In the genomic region with DNA sequence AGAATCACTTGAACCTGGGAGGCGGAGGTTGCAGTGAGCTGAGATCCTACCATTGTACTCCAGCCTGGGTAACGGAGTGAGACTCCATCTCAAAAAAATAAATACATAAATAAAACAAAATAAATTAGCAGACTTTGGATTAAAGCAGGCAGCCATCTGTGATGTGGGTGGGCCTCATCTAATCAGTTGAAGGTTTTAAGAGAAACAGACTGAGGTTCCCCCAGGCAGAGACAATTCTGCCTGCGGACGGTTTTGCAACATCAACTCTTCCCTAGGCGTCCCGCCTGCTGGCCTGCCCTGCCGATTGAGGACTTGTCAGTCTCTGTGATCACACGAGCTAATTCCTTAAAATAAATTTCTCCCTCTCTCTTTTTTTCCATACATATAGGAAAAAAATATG, we compare ENCODE assay signal across 42 cellular contexts. TPM values are rescaled to one million over a fixed set of nuclear protein-coding genes. Genes with fewer than 3 reads are reported as not detected.
"Had no signal": no experiment of that assay in that cellular context is flagged by ENCODE, and none has a peak within 500 bp of the region (broad histone marks: within the 10 kb centered on the region; RNA-seq: fewer than 3 reads in every experiment).

No MANE protein-coding gene starts in this region.

- ATAC-seq: activated naive CD4-positive, alpha-beta T cell treated with anti-CD3 and anti-CD28 coated beads, Interleukin-2, amount 50 U/mL, for 72 hours; activated naive CD8-positive, alpha-beta T cell treated with anti-CD3 and anti-CD28 coated beads, Interleukin-2, amount 50 U/mL, for 24 hours; activated T-cell treated with anti-CD3 and anti-CD28 coated beads, Interleukin-2, amount 50 U/mL, for 4 hours; activated T-cell treated with anti-CD3 and anti-CD28 coated beads, Interleukin-2, amount 50 U/mL, for 72 hours; activated T-helper 17 cell treated with anti-CD3 and anti-CD28 coated beads, Interleukin-2, amount 50 U/mL, for 72 hours; body of pancreas had no signal

- H3K36me3 ChIP-seq: adrenal gland, ascending aorta, brain microvascular endothelial cell, breast epithelium, cardiac muscle cell had no signal

- H3K27me3 Mint-ChIP-seq: activated naive CD4-positive, alpha-beta T cell treated with anti-CD3 and anti-CD28 coated beads, Interleukin-2, amount 50 U/mL, for 24 hours; activated naive CD8-positive, alpha-beta T cell; activated naive CD8-positive, alpha-beta T cell treated with anti-CD3 and anti-CD28 coated beads, Interleukin-2, amount 50 U/mL, for 24 hours; activated T-cell treated with anti-CD3 and anti-CD28 coated beads, Interleukin-2, amount 50 U/mL, for 24 hours; activated T-helper 17 cell treated with anti-CD3 and anti-CD28 coated beads, Interleukin-2, amount 50 U/mL, for 72 hours; central memory CD8-positive, alpha-beta T cell had no signal

- H3K4me3 Mint-ChIP-seq: activated naive CD4-positive, alpha-beta T cell treated with anti-CD3 and anti-CD28 coated beads for 36 hours; activated naive CD4-positive, alpha-beta T cell treated with anti-CD3 and anti-CD28 coated beads, Interleukin-2, amount 10 ng/mL, durations not matched to agents 7 days and 5 days; activated naive CD4-positive, alpha-beta T cell treated with anti-CD3 and anti-CD28 coated beads, Interleukin-2, amount 50 U/mL, for 24 hours; activated naive CD8-positive, alpha-beta T cell; activated naive CD8-positive, alpha-beta T cell treated with anti-CD3 and anti-CD28 coated beads for 36 hours; activated naive CD8-positive, alpha-beta T cell treated with anti-CD3 and anti-CD28 coated beads, Interleukin-2, amount 10 ng/mL, durations not matched to agents 7 days and 5 days; activated naive CD8-positive, alpha-beta T cell treated with anti-CD3 and anti-CD28 coated beads, Interleukin-2, amount 50 U/mL, for 24 hours; activated T-cell treated with anti-CD3 and anti-CD28 coated beads, Interleukin-2, amount 50 U/mL, for 24 hours; activated T-cell treated with anti-CD3 and anti-CD28 coated beads, Interleukin-2, amount 50 U/mL, for 4 hours; activated T-cell treated with anti-CD3 and anti-CD28 coated beads, Interleukin-2, amount 50 U/mL, for 72 hours; activated T-helper 1 cell treated with anti-CD3 and anti-CD28 coated beads, Interleukin-12 subunit alpha, Interleukin-12 subunit beta, Interleukin-2, Interleukin-4 antibody, amounts not matched to agents 30 ng/mL and 10 ng/mL and 1 ng/mL, durations not matched to agents 14 hours and 24 hours and 36 hours; activated T-helper 17 cell treated with anti-CD3 and anti-CD28 coated beads, Interleukin-2, amount 50 U/mL, for 72 hours; brain; central memory CD8-positive, alpha-beta T cell had no signal

- H3K4me3 ChIP-seq: adrenal gland, ascending aorta, body of pancreas, breast epithelium, cardiac muscle cell had no signal

- H3K27ac ChIP-seq: adrenal gland, ascending aorta, body of pancreas, brain microvascular endothelial cell, breast epithelium, cardiac muscle cell had no signal

- H3K4me1 ChIP-seq: adrenal gland, ascending aorta, body of pancreas, breast epithelium had no signal

- DNase-seq: activated effector memory CD4-positive, alpha-beta T cell treated with anti-CD3 and anti-CD28 coated beads, Interleukin-2, amount 50 U/mL, for 16 hours; activated effector memory CD4-positive, alpha-beta T cell treated with Interleukin-2 at 50 U/mL for 16 hours; activated gamma-delta T cell; activated gamma-delta T cell treated with Interleukin-2 at 50 U/mL for 16 hours; activated naive CD4-positive, alpha-beta T cell; activated naive CD4-positive, alpha-beta T cell treated with anti-CD3 and anti-CD28 coated beads for 36 hours; activated naive CD4-positive, alpha-beta T cell treated with anti-CD3 and anti-CD28 coated beads, Interleukin-2, amount 10 ng/mL, durations not matched to agents 7 days and 5 days; activated naive CD4-positive, alpha-beta T cell treated with anti-CD3 and anti-CD28 coated beads, Interleukin-2, amount 50 U/mL, for 16 hours; activated naive CD4-positive, alpha-beta T cell treated with Interleukin-2 at 50 U/mL for 16 hours; activated naive CD8-positive, alpha-beta T cell treated with anti-CD3 and anti-CD28 coated beads for 36 hours; activated naive CD8-positive, alpha-beta T cell treated with anti-CD3 and anti-CD28 coated beads, Interleukin-2, amount 10 ng/mL, durations not matched to agents 7 days and 5 days; activated naive CD8-positive, alpha-beta T cell treated with anti-CD3 and anti-CD28 coated beads, Interleukin-2, amount 50 U/mL, for 24 hours; activated T-cell treated with anti-CD3 and anti-CD28 coated beads, Interleukin-2, amount 50 U/mL, for 24 hours; activated T-cell treated with anti-CD3 and anti-CD28 coated beads, Interleukin-2, amount 50 U/mL, for 4 hours; activated T-cell treated with anti-CD3 and anti-CD28 coated beads, Interleukin-2, amount 50 U/mL, for 48 hours; activated T-cell treated with anti-CD3 and anti-CD28 coated beads, Interleukin-2, amount 50 U/mL, for 72 hours; adrenal gland; amniotic stem cell; amygdala; anterior cingulate cortex; aorta; body of pancreas; brain microvascular endothelial cell; caudate nucleus; central memory CD4-positive, alpha-beta T cell; cerebellar nuclear complex had no signal

- H3K36me3 Mint-ChIP-seq: activated naive CD4-positive, alpha-beta T cell treated with anti-CD3 and anti-CD28 coated beads, Interleukin-2, amount 10 ng/mL, durations not matched to agents 7 days and 5 days; activated naive CD4-positive, alpha-beta T cell treated with anti-CD3 and anti-CD28 coated beads, Interleukin-2, amount 50 U/mL, for 24 hours; activated naive CD4-positive, alpha-beta T cell treated with anti-CD3 and anti-CD28 coated beads, Interleukin-2, amount 50 U/mL, for 72 hours; activated naive CD8-positive, alpha-beta T cell; activated naive CD8-positive, alpha-beta T cell treated with anti-CD3 and anti-CD28 coated beads for 36 hours; activated naive CD8-positive, alpha-beta T cell treated with anti-CD3 and anti-CD28 coated beads, Interleukin-2, amount 10 ng/mL, durations not matched to agents 7 days and 5 days had no signal

- H3K27ac Mint-ChIP-seq: activated naive CD4-positive, alpha-beta T cell treated with anti-CD3 and anti-CD28 coated beads for 36 hours; activated naive CD4-positive, alpha-beta T cell treated with anti-CD3 and anti-CD28 coated beads, Interleukin-2, amount 10 ng/mL, durations not matched to agents 7 days and 5 days; activated naive CD4-positive, alpha-beta T cell treated with anti-CD3 and anti-CD28 coated beads, Interleukin-2, amount 50 U/mL, for 24 hours; activated naive CD4-positive, alpha-beta T cell treated with anti-CD3 and anti-CD28 coated beads, Interleukin-2, amount 50 U/mL, for 72 hours; activated naive CD8-positive, alpha-beta T cell; activated naive CD8-positive, alpha-beta T cell treated with anti-CD3 and anti-CD28 coated beads for 36 hours; activated naive CD8-positive, alpha-beta T cell treated with anti-CD3 and anti-CD28 coated beads, Interleukin-2, amount 10 ng/mL, durations not matched to agents 7 days and 5 days; activated naive CD8-positive, alpha-beta T cell treated with anti-CD3 and anti-CD28 coated beads, Interleukin-2, amount 50 U/mL, for 24 hours; activated T-cell treated with anti-CD3 and anti-CD28 coated beads, Interleukin-2, amount 50 U/mL, for 24 hours; activated T-cell treated with anti-CD3 and anti-CD28 coated beads, Interleukin-2, amount 50 U/mL, for 72 hours; activated T-helper 1 cell treated with anti-CD3 and anti-CD28 coated beads, Interleukin-12 subunit alpha, Interleukin-12 subunit beta, Interleukin-2, Interleukin-4 antibody, amounts not matched to agents 30 ng/mL and 10 ng/mL and 1 ng/mL, durations not matched to agents 14 hours and 24 hours and 36 hours; activated T-helper 17 cell treated with anti-CD3 and anti-CD28 coated beads, Interleukin-2, amount 50 U/mL, for 72 hours; activated T-helper 2 cell treated with anti-CD3 and anti-CD28 coated beads, Interferon-gamma antibody, Interleukin-2, Interleukin-4, amounts not matched to agents 10 μg/mL and 5 μg/mL and 100 μg/mL, durations not matched to agents 14 hours and 24 hours and 36 hours; brain had no signal

- H3K9me3 ChIP-seq: adrenal gland, ascending aorta, body of pancreas had no signal

- H3K9me3 Mint-ChIP-seq: activated naive CD4-positive, alpha-beta T cell treated with anti-CD3 and anti-CD28 coated beads for 36 hours; activated naive CD4-positive, alpha-beta T cell treated with anti-CD3 and anti-CD28 coated beads, Interleukin-2, amount 50 U/mL, for 24 hours; activated naive CD4-positive, alpha-beta T cell treated with anti-CD3 and anti-CD28 coated beads, Interleukin-2, amount 50 U/mL, for 72 hours; activated naive CD8-positive, alpha-beta T cell treated with anti-CD3 and anti-CD28 coated beads for 36 hours; activated naive CD8-positive, alpha-beta T cell treated with anti-CD3 and anti-CD28 coated beads, Interleukin-2, amount 50 U/mL, for 24 hours; activated T-cell treated with anti-CD3 and anti-CD28 coated beads, Interleukin-2, amount 50 U/mL, for 24 hours; activated T-cell treated with anti-CD3 and anti-CD28 coated beads, Interleukin-2, amount 50 U/mL, for 4 hours; activated T-cell treated with anti-CD3 and anti-CD28 coated beads, Interleukin-2, amount 50 U/mL, for 72 hours; activated T-helper 1 cell treated with anti-CD3 and anti-CD28 coated beads, Interleukin-12 subunit alpha, Interleukin-12 subunit beta, Interleukin-2, Interleukin-4 antibody, amounts not matched to agents 30 ng/mL and 10 ng/mL and 1 ng/mL, durations not matched to agents 14 hours and 24 hours and 36 hours; activated T-helper 17 cell treated with anti-CD3 and anti-CD28 coated beads, Interleukin-2, amount 50 U/mL, for 72 hours; central memory CD8-positive, alpha-beta T cell had no signal

- H3K27me3 ChIP-seq: adrenal gland, ascending aorta, body of pancreas, brain microvascular endothelial cell, cardiac muscle cell had no signal

- H3K4me1 Mint-ChIP-seq: activated naive CD4-positive, alpha-beta T cell treated with anti-CD3 and anti-CD28 coated beads, Interleukin-2, amount 10 ng/mL, durations not matched to agents 7 days and 5 days; activated naive CD4-positive, alpha-beta T cell treated with anti-CD3 and anti-CD28 coated beads, Interleukin-2, amount 50 U/mL, for 24 hours; activated naive CD8-positive, alpha-beta T cell treated with anti-CD3 and anti-CD28 coated beads for 36 hours; activated naive CD8-positive, alpha-beta T cell treated with anti-CD3 and anti-CD28 coated beads, Interleukin-2, amount 10 ng/mL, durations not matched to agents 7 days and 5 days; activated naive CD8-positive, alpha-beta T cell treated with anti-CD3 and anti-CD28 coated beads, Interleukin-2, amount 50 U/mL, for 24 hours; activated T-helper 17 cell treated with anti-CD3 and anti-CD28 coated beads, Interleukin-2, amount 50 U/mL, for 72 hours; brain; central memory CD8-positive, alpha-beta T cell had no signal

- FAIRE-seq: astrocyte, bronchial epithelial cell had no signal

RNA-seq across cellular contexts. Expression of a gene that starts 23.7 kb away (rescaled TPM):
- total RNA-seq: activated naive CD8-positive, alpha-beta T cell treated with anti-CD3 and anti-CD28 coated beads for 36 hours; activated naive CD8-positive, alpha-beta T cell treated with anti-CD3 and anti-CD28 coated beads, Interleukin-2, amount 10 ng/mL, durations not matched to agents 7 days and 5 days; activated T-cell treated with anti-CD3 and anti-CD28 coated beads, Interleukin-2, amount 50 U/mL, for 4 hours; activated T-helper 1 cell treated with anti-CD3 and anti-CD28 coated beads, Interleukin-12 subunit alpha, Interleukin-12 subunit beta, Interleukin-2, Interleukin-4 antibody, amounts not matched to agents 30 ng/mL and 10 ng/mL and 1 ng/mL, durations not matched to agents 14 hours and 24 hours and 36 hours; activated T-helper 17 cell treated with anti-CD3 and anti-CD28 coated beads, Interleukin-2, amount 50 U/mL, for 72 hours; activated T-helper 2 cell treated with anti-CD3 and anti-CD28 coated beads, Interferon-gamma antibody, Interleukin-2, Interleukin-4, amounts not matched to agents 10 μg/mL and 5 μg/mL and 100 μg/mL, durations not matched to agents 14 hours and 24 hours and 36 hours; aorta; ascending aorta; bronchial epithelial cell; cardiac septum; chondrocyte had no signal
- polyA plus RNA-seq: aorta had no signal

RNA-seq across cellular contexts. Expression of a gene that starts 28.6 kb away (rescaled TPM):
- total RNA-seq: activated naive CD4-positive, alpha-beta T cell treated with anti-CD3 and anti-CD28 coated beads for 36 hours; activated naive CD4-positive, alpha-beta T cell treated with anti-CD3 and anti-CD28 coated beads, Interleukin-2, amount 50 U/mL, for 72 hours; activated naive CD8-positive, alpha-beta T cell treated with anti-CD3 and anti-CD28 coated beads for 36 hours; activated naive CD8-positive, alpha-beta T cell treated with anti-CD3 and anti-CD28 coated beads, Interleukin-2, amount 10 ng/mL, durations not matched to agents 7 days and 5 days; activated T-cell treated with anti-CD3 and anti-CD28 coated beads, Interleukin-2, amount 50 U/mL, for 4 hours; activated T-cell treated with anti-CD3 and anti-CD28 coated beads, Interleukin-2, amount 50 U/mL, for 72 hours; activated T-helper 1 cell treated with anti-CD3 and anti-CD28 coated beads, Interleukin-12 subunit alpha, Interleukin-12 subunit beta, Interleukin-2, Interleukin-4 antibody, amounts not matched to agents 30 ng/mL and 10 ng/mL and 1 ng/mL, durations not matched to agents 14 hours and 24 hours and 36 hours; activated T-helper 17 cell treated with anti-CD3 and anti-CD28 coated beads, Interleukin-2, amount 50 U/mL, for 72 hours; activated T-helper 2 cell treated with anti-CD3 and anti-CD28 coated beads, Interferon-gamma antibody, Interleukin-2, Interleukin-4, amounts not matched to agents 10 μg/mL and 5 μg/mL and 100 μg/mL, durations not matched to agents 14 hours and 24 hours and 36 hours; ascending aorta; body of pancreas; bronchial epithelial cell; cerebellum; chondrocyte had no signal

RNA-seq across cellular contexts. Expression of a gene that starts 35.4 kb away (rescaled TPM):
- total RNA-seq: aorta, ascending aorta, body of pancreas, bronchial epithelial cell, chondrocyte had no signal
- polyA plus RNA-seq: aorta had no signal
